Comparison of ENCODE assay signal across 9 cellular contexts in genomic region chr21:17512245-17513213, GRCh38. TPM values are rescaled to one million over a fixed set of nuclear protein-coding genes. Genes with fewer than 3 reads are reported as not detected.
A peak's percentile ranks its signal among the peaks of the same experiment; 100 is the strongest.
DNase-seq lines count a peak whose midpoint lies in the region; ATAC-seq and TF ChIP-seq lines count a peak whose summit lies in the region.
"Had no signal": no experiment of that assay in that cellular context is flagged by ENCODE, and none has a peak within 500 bp of the region (broad histone marks: within the 10 kb centered on the region; RNA-seq: fewer than 3 reads in every experiment).

CXADR (plus strand) TSS chr21:17513043; CDS start chr21:17513130, 87 bp downstream.

- peak within 1 kb of the TSS; percentile 57 for H4K8ac ChIP-seq in mesendoderm (ENCODE audit: low read depth, low read length)

- H3K36me3 ChIP-seq in mesendoderm (ENCODE audit: control insufficient read depth, insufficient read depth, low read length), result no peaks in the 10 kb centered on the region

- H2BK5ac ChIP-seq in mesendoderm (ENCODE audit: low read length), result peak within 1 kb of the TSS; percentile 88

- peak within 1 kb of the TSS; percentile 90 for H3K18ac ChIP-seq in mesendoderm (ENCODE audit: low read length)

- no peak within 1 kb of the TSS for H3K27ac Mint-ChIP-seq in activated CD8-positive, alpha-beta T cell treated with anti-CD3 and anti-CD28 coated beads for 36 hours

- H3K27me3 Mint-ChIP-seq in activated CD8-positive, alpha-beta T cell treated with anti-CD3 and anti-CD28 coated beads for 36 hours, result peaks cover 32% of the 10 kb centered on the region

- H3K27me3 ChIP-seq in mesendoderm (ENCODE audit: insufficient read depth, low read length, poor library complexity), result no peaks in the 10 kb centered on the region

- H3K4me3 ChIP-seq in mesendoderm (ENCODE audit: low read length), result peak within 1 kb of the TSS; percentile 83

- no peak within 1 kb of the TSS for H2AK5ac ChIP-seq in mesendoderm (ENCODE audit: low read length)

- H3K4me3 Mint-ChIP-seq in activated CD8-positive, alpha-beta T cell treated with anti-CD3 and anti-CD28 coated beads for 36 hours, result peak within 1 kb of the TSS; percentile 82

- no peaks in the 10 kb centered on the region for H3K9me3 Mint-ChIP-seq in activated CD8-positive, alpha-beta T cell treated with anti-CD3 and anti-CD28 coated beads for 36 hours

- intact Hi-C loops in activated CD8-positive, alpha-beta T cell treated with anti-CD3 and anti-CD28 coated beads for 36 hours (cut with micrococcal nuclease), result no loop called here

- no peaks in the 10 kb centered on the region for H3K36me3 Mint-ChIP-seq in activated CD8-positive, alpha-beta T cell treated with anti-CD3 and anti-CD28 coated beads for 36 hours (ENCODE audit: low read depth)

- peak within 1 kb of the TSS; percentile 85 for H3K4ac ChIP-seq in mesendoderm (ENCODE audit: low read depth, low read length)

- peak; percentile 63 for TF ChIP-seq CTCF in activated CD8-positive, alpha-beta T cell treated with anti-CD3 and anti-CD28 coated beads for 36 hours (IDR thresholded peaks at IDR 0.05)

- peak within 1 kb of the TSS; percentile 97 for H3K9ac ChIP-seq in mesendoderm (ENCODE audit: low read length)

- H3K23ac ChIP-seq in mesendoderm (ENCODE audit: low read length), result peak within 1 kb of the TSS; percentile 66

- H3K27ac ChIP-seq in mesendoderm (ENCODE audit: low read depth, low read length), result peak within 1 kb of the TSS; percentile 91

- H2BK15ac ChIP-seq in mesendoderm (replicated peaks; ENCODE audit: low read depth), result no peak within 1 kb of the TSS

- DNase-seq in SIG-M5 treated with dmso at 0.1 percent for 504 hours (lab: John Stamatoyannopoulos, UW; ENCODE audit: unreplicated experiment), result peak; percentile 58
- DNase-seq in SIG-M5 (lab: John Stamatoyannopoulos, UW), result no peak
- peak; percentile 98 for DNase-seq in NCI-H345 (lab: John Stamatoyannopoulos, UW)
- DNase-seq in activated CD8-positive, alpha-beta T cell treated with anti-CD3 and anti-CD28 coated beads for 36 hours, result peak; percentile 78
- peak; percentile 62 for DNase-seq in effector CD8-positive, alpha-beta T cell (lab: John Stamatoyannopoulos, UW)
- peak; percentile 96 for DNase-seq in mesendoderm
- DNase-seq in stimulated activated CD8-positive, alpha-beta memory T cell treated with anti-CD3 and anti-CD28 coated beads, Interleukin-15, amount 100 ng/mL, for 4 hours (ENCODE audit: low read depth in 2 of 2), result peak; percentile 60 to 71
- DNase-seq: DND-41 had no signal

- WGBS in mesendoderm (ENCODE audit: extremely low coverage, insufficient coverage, low lambda C conversion rate), result no CpG with 5 or more reads among the region's 83 CpGs

- POLR2A ChIA-PET in activated CD8-positive, alpha-beta T cell treated with anti-CD3 and anti-CD28 coated beads for 36 hours (lab: Charles Lee), result interaction anchor here (1.0 kb wide), 1 partner anchor 99 kb away, joined by 3 read pairs; no protein-coding TSS in a partner anchor

- peak within 1 kb of the TSS; percentile 93 for H2BK120ac ChIP-seq in mesendoderm (ENCODE audit: low read depth, low read length)

- H3K4me1 Mint-ChIP-seq in activated CD8-positive, alpha-beta T cell treated with anti-CD3 and anti-CD28 coated beads for 36 hours (ENCODE audit: low read depth), result peaks cover 17% of the 10 kb centered on the region

- no peak within 1 kb of the TSS for H4K5ac ChIP-seq in mesendoderm (ENCODE audit: low read length)

- ATAC-seq in HG03108 (IDR thresholded peaks at IDR 0.05; ENCODE audit: unreplicated experiment), result peak; percentile 84
- ATAC-seq in activated CD8-positive, alpha-beta T cell treated with anti-CD3 and anti-CD28 coated beads for 36 hours, result peak; percentile 92

- H3K79me2 ChIP-seq in mesendoderm (ENCODE audit: control insufficient read depth, insufficient read depth, low read length), result peaks cover 40% of the 10 kb centered on the region

- CTCF ChIA-PET in activated CD8-positive, alpha-beta T cell treated with anti-CD3 and anti-CD28 coated beads for 36 hours (lab: Charles Lee), result interaction anchor here (1.3 to 1.5 kb wide), 4 partner anchors 10 to 125 kb away, joined by 5 to 7 read pairs (median 6); no protein-coding TSS in a partner anchor

- peak within 1 kb of the TSS; percentile 77 for H3K4me2 ChIP-seq in mesendoderm (ENCODE audit: low read length)

- no peaks in the 10 kb centered on the region for H3K79me1 ChIP-seq in mesendoderm (ENCODE audit: low read length)

- H3K56ac ChIP-seq in mesendoderm (ENCODE audit: low read length), result peak within 1 kb of the TSS; percentile 99

- H3K4me1 ChIP-seq in mesendoderm (ENCODE audit: control insufficient read depth, low read depth, low read length), result peaks cover 3% of the 10 kb centered on the region

RNA-seq across cellular contexts. Expression of gene CXADR, which starts in this region (rescaled TPM):
- under 1 TPM; 0.20 to 0.29 TPM for total RNA-seq in activated CD8-positive, alpha-beta T cell treated with anti-CD3 and anti-CD28 coated beads for 36 hours
- 93.6 TPM for polyA plus RNA-seq in mesendoderm (2013, experiment 1 of 2)
- 93.9 TPM for polyA plus RNA-seq in mesendoderm (2013, experiment 2 of 2)

Comparison
In these comparisons a context has a peak if more than half of its experiments do, and no peak if none do; other contexts are left out.
1. Peak in DNase-seq and ATAC-seq in activated CD8-positive, alpha-beta T cell treated with anti-CD3 and anti-CD28 coated beads for 36 hours; RNA of the gene not detected or under 1 TPM.